Comparison of ENCODE assay signal across 21 cellular contexts in genomic region chr15:33398555-33398954, GRCh38.
"Had no signal": no experiment of that assay in that cellular context is flagged by ENCODE, and none has a peak within 500 bp of the region (broad histone marks: within the 10 kb centered on the region; RNA-seq: fewer than 3 reads in every experiment).

No MANE protein-coding gene starts in this region.

- H3K9me3 ChIP-seq: mucosa of descending colon, right atrium auricular region, suprapubic skin, thyroid gland, vagina had no signal

- H3K4me2 ChIP-seq: smooth muscle cell had no signal

- DNase-seq: cortex of kidney; effector memory CD8-positive, alpha-beta T cell; erythroblast; mucosa of descending colon; naive B cell; stimulated activated CD4-positive, alpha-beta T cell treated with anti-CD3 and anti-CD28 coated beads, Interleukin-12 subunit alpha, Interleukin-12 subunit beta, amount 100 ng/mL, for 4 hours; stimulated activated CD4-positive, alpha-beta T cell treated with anti-CD3 and anti-CD28 coated beads, Interleukin-1b, Interleukin-23, amount 100 ng/mL, for 48 hours; stimulated activated CD4-positive, alpha-beta T cell treated with anti-CD3 and anti-CD28 coated beads, Interleukin-4, amount 100 ng/mL, for 1 hour; stimulated activated CD8-positive, alpha-beta memory T cell treated with anti-CD3 and anti-CD28 coated beads, Interleukin-4, amount 100 ng/mL, for 48 hours; stimulated activated naive CD4-positive, alpha-beta T cell; stimulated activated naive CD8-positive, alpha-beta T cell treated with anti-CD3 and anti-CD28 coated beads, Interleukin-15, amount 100 ng/mL, for 72 hours; thyroid gland; trophoblast cell had no signal

- H3K4me1 ChIP-seq: parathyroid adenoma, right atrium auricular region, suprapubic skin, thyroid gland, vagina had no signal

- H3K27ac ChIP-seq: parathyroid adenoma, right atrium auricular region, suprapubic skin, thyroid gland, vagina had no signal

- H2AFZ ChIP-seq: parathyroid adenoma had no signal

- H3K27me3 ChIP-seq: right atrium auricular region, suprapubic skin, thyroid gland, vagina had no signal

- H3K79me2 ChIP-seq: parathyroid adenoma had no signal

- H3K4me3 ChIP-seq: lung, mucosa of descending colon, right atrium auricular region, smooth muscle cell, suprapubic skin, thyroid gland, vagina had no signal

- H3K36me3 ChIP-seq: right atrium auricular region, suprapubic skin, thyroid gland, vagina had no signal

- H3K9ac ChIP-seq: parathyroid adenoma had no signal

- ATAC-seq: effector memory CD8-positive, alpha-beta T cell; left lobe of liver; mucosa of descending colon; sciatic nerve; stimulated activated naive CD8-positive, alpha-beta T cell treated with anti-CD3 and anti-CD28 coated beads, Interleukin-15, amount 100 ng/mL, for 72 hours had no signal
